10 cellular contexts compared by ENCODE assay signal in the genomic region with DNA sequence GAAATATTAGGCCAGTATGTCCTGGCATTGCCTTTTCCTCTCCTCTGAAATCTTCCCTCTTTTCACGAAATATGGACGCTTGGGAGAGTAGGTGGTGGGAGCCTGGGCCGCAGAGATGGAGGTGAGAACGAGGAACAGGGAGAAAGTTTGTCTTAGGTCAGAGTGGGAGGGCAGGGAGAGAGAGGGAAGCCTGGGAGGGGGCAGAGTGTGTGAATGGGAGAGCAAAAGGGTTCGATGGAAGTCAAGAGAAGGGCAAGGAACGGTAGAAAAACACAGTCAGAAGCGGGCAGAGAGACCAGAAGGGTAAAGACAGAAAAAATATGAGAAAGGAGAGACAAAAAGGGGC. TPM values are rescaled to one million over a fixed set of nuclear protein-coding genes. Genes with fewer than 3 reads are reported as not detected.
A peak's percentile ranks its signal among the peaks of the same experiment; 100 is the strongest.
DNase-seq lines count a peak whose midpoint lies in the region; ATAC-seq and TF ChIP-seq lines count a peak whose summit lies in the region.
"Had no signal": no experiment of that assay in that cellular context is flagged by ENCODE, and none has a peak within 500 bp of the region (broad histone marks: within the 10 kb centered on the region; RNA-seq: fewer than 3 reads in every experiment).

No MANE protein-coding gene starts in this region.

- H3F3A ChIP-seq in GM23338 (replicated peaks; ENCODE audit: low read depth): no peaks in the 10 kb centered on the region

- peak overlapping the region; percentile 89 for H2AFZ ChIP-seq in GM23338

- H3K27me3 ChIP-seq in GM23338 (ENCODE audit: insufficient read depth) (peaks cover 40% of the 10 kb centered on the region), iPS DF 6.9 (ENCODE audit: control insufficient read depth, insufficient read depth, low read length) (peaks cover 7% of the 10 kb centered on the region; the same call in 1 of the 2 replicates)

- H3K9me3 ChIP-seq in iPS DF 6.9 (ENCODE audit: control insufficient read depth, insufficient read depth, low read length): no peaks in the 10 kb centered on the region

- H3K4me3 ChIP-seq in GM23338: peak overlapping the region; percentile 85
- H3K4me3 ChIP-seq in iPS DF 6.9 (ENCODE audit: low read length): peak overlapping the region; percentile 65; the same call in 1 of the 2 replicates

- H3K36me3 Mint-ChIP-seq in GM23338 (ENCODE audit: low read depth) (peaks cover 18% of the 10 kb centered on the region), WTC11 (peaks cover 26% of the 10 kb centered on the region), progenitor cell of endocrine pancreas (ENCODE audit: insufficient read depth) (peaks cover 12% of the 10 kb centered on the region)

- peaks cover 24% of the 10 kb centered on the region for H3K27me3 Mint-ChIP-seq in GM23338 (ENCODE audit: insufficient read depth, low read depth, poor library complexity)
- peaks cover 32% of the 10 kb centered on the region for H3K27me3 Mint-ChIP-seq in WTC11 (ENCODE audit: low read depth)
- H3K27me3 Mint-ChIP-seq in progenitor cell of endocrine pancreas: peaks cover 17% of the 10 kb centered on the region

- H3K4me1 ChIP-seq in GM23338 (ENCODE audit: insufficient read depth) (peaks cover 38% of the 10 kb centered on the region), iPS DF 6.9 (ENCODE audit: control insufficient read depth, insufficient read depth, low read length) (peaks cover 4% of the 10 kb centered on the region; the same call in 1 of the 2 replicates)

- DNase-seq in GM23338 (ENCODE audit: low spot score) (no peak), WTC11 (ENCODE audit: low spot score) (no peak), iPS DF 6.9 (ENCODE audit: low read depth, low spot score) (no peak), progenitor cell of endocrine pancreas (ENCODE audit: low spot score, unreplicated experiment) (no peak), hippocampal formation (lab: John Stamatoyannopoulos, UW) (no peak), NCI-H1092 (lab: John Stamatoyannopoulos, UW) (no peak)
- DNase-seq: NCI-H2029, T1000 had no signal

- no peak; a peak in 1 of 4 replicates for TF ChIP-seq CTCF in GM23338 (conservative IDR thresholded peaks at IDR 0.05; ENCODE audit: low read depth in 2 of 2)
- TF ChIP-seq CTCF in WTC11 (IDR thresholded peaks at IDR 0.05): no peak
- TF ChIP-seq CTCF in progenitor cell of endocrine pancreas (IDR thresholded peaks at IDR 0.05; ENCODE audit: unreplicated experiment): no peak

- H3K36me3 ChIP-seq in GM23338 (ENCODE audit: insufficient read depth): no peaks in the 10 kb centered on the region
- no peaks in the 10 kb centered on the region for H3K36me3 ChIP-seq in iPS DF 6.9 (ENCODE audit: control insufficient read depth, insufficient read depth, low read length)

- POLR2A ChIA-PET in WTC11 (lab: Charles Lee): no interaction called here

- CTCF ChIA-PET in WTC11 (lab: Charles Lee): interaction anchor here (1.0 to 3.9 kb wide), 5 partner anchors 9 to 270 kb away, joined by 4 to 22 read pairs (median 11); no protein-coding TSS in a partner anchor

- peak overlapping the region; percentile 95 for H3K4me2 ChIP-seq in GM23338

- H3K27ac Mint-ChIP-seq in GM23338 (no peak overlapping the region), WTC11 (peak overlapping the region; percentile 50), progenitor cell of endocrine pancreas (peak overlapping the region; percentile 36)

- ATAC-seq in GM23338 (peak; percentile 4; the same call in 2 of the 3 replicates), WTC11 (no peak), GM18519 (IDR thresholded peaks at IDR 0.05; ENCODE audit: low FRiP score, unreplicated experiment) (no peak), GM19351 (IDR thresholded peaks at IDR 0.05; ENCODE audit: unreplicated experiment) (no peak)

- H3K4me3 Mint-ChIP-seq in GM23338 (peak overlapping the region; percentile 85), WTC11 (peak overlapping the region; percentile 88), progenitor cell of endocrine pancreas (ENCODE audit: low read depth) (peak overlapping the region; percentile 82)

- no CpG with 5 or more reads among the region's 7 CpGs for WGBS in iPS DF 6.9 (ENCODE audit: insufficient coverage, insufficient read length)

- no peaks in the 10 kb centered on the region for H3K9me2 ChIP-seq in GM23338 (ENCODE audit: insufficient read depth)

- H3K4me1 Mint-ChIP-seq in GM23338: peaks cover 55% of the 10 kb centered on the region
- peaks cover 63% of the 10 kb centered on the region for H3K4me1 Mint-ChIP-seq in WTC11
- peaks cover 51% of the 10 kb centered on the region for H3K4me1 Mint-ChIP-seq in progenitor cell of endocrine pancreas (ENCODE audit: low read depth)

- H3K9me3 Mint-ChIP-seq in GM23338 (no peaks in the 10 kb centered on the region), WTC11 (no peaks in the 10 kb centered on the region), progenitor cell of endocrine pancreas (ENCODE audit: low read depth) (no peaks in the 10 kb centered on the region)

- no peak overlapping the region for H3K27ac ChIP-seq in GM23338 (ENCODE audit: low read depth)
- H3K27ac ChIP-seq in iPS DF 6.9 (ENCODE audit: low read length): no peak overlapping the region

- H4K20me1 ChIP-seq in GM23338 (replicated peaks; ENCODE audit: insufficient read depth): no peaks in the 10 kb centered on the region

- H3K79me2 ChIP-seq in GM23338 (replicated peaks; ENCODE audit: insufficient read depth): peaks cover 4% of the 10 kb centered on the region; the same call in 1 of the 2 replicates

TF ChIP-seq in GM23338, 12 proteins besides CTCF, POLR2A, EP300 and RAD21 (continues in another document):
- TF ChIP-seq CREB1 (CRISPR knock-in tag; IDR thresholded peaks at IDR 0.05; ENCODE audit: low read depth): no peak
- no peak for TF ChIP-seq STAT1 (IDR thresholded peaks at IDR 0.05; ENCODE audit: unreplicated experiment)
- TF ChIP-seq ZNF331 (CRISPR knock-in tag; IDR thresholded peaks at IDR 0.05; ENCODE audit: low read depth): no peak

TF ChIP-seq in WTC11, 78 proteins besides CTCF, POLR2A, EP300 and RAD21:
- TF ChIP-seq, protein P1, sequence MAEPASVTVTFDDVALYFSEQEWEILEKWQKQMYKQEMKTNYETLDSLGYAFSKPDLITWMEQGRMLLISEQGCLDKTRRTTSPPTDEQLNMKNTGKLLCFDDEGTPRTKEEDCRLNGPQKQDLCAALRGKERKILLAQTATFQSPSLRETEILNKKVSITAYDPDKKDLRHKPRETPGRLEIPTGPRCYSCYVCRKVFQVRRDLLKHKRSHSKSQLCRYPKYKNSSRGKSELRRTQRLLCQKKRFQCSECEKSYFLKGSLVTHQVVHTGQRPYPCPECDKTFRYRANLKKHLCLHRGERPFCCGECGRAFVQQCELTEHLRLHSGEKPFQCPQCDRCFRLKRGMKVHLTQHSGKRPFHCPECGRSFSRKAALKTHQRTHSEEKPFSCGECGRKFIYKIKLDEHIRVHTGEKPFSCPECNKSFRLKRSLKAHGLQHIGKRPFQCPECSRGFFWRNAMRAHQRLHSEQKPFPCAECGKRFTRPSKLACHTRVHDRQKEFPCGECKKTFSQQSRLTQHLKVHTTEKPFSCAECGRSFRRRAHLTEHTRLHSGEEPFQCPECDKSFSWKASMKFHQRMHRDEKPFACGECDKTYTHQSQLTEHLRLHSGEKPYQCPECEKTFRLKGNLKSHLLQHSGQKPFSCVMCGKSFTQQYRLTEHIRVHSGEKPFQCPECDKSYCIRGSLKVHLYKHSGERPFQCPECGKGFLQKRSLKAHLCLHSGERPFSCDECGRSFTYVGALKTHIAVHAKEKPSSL (CRISPR knock-in tag; conservative IDR thresholded peaks at IDR 0.05): no peak
- TF ChIP-seq, protein P2, sequence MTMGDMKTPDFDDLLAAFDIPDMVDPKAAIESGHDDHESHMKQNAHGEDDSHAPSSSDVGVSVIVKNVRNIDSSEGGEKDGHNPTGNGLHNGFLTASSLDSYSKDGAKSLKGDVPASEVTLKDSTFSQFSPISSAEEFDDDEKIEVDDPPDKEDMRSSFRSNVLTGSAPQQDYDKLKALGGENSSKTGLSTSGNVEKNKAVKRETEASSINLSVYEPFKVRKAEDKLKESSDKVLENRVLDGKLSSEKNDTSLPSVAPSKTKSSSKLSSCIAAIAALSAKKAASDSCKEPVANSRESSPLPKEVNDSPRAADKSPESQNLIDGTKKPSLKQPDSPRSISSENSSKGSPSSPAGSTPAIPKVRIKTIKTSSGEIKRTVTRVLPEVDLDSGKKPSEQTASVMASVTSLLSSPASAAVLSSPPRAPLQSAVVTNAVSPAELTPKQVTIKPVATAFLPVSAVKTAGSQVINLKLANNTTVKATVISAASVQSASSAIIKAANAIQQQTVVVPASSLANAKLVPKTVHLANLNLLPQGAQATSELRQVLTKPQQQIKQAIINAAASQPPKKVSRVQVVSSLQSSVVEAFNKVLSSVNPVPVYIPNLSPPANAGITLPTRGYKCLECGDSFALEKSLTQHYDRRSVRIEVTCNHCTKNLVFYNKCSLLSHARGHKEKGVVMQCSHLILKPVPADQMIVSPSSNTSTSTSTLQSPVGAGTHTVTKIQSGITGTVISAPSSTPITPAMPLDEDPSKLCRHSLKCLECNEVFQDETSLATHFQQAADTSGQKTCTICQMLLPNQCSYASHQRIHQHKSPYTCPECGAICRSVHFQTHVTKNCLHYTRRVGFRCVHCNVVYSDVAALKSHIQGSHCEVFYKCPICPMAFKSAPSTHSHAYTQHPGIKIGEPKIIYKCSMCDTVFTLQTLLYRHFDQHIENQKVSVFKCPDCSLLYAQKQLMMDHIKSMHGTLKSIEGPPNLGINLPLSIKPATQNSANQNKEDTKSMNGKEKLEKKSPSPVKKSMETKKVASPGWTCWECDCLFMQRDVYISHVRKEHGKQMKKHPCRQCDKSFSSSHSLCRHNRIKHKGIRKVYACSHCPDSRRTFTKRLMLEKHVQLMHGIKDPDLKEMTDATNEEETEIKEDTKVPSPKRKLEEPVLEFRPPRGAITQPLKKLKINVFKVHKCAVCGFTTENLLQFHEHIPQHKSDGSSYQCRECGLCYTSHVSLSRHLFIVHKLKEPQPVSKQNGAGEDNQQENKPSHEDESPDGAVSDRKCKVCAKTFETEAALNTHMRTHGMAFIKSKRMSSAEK (CRISPR knock-in tag; IDR thresholded peaks at IDR 0.05; ENCODE audit: borderline replicate concordance): no peak
- TF ChIP-seq, protein P3, sequence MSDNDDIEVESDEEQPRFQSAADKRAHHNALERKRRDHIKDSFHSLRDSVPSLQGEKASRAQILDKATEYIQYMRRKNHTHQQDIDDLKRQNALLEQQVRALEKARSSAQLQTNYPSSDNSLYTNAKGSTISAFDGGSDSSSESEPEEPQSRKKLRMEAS (CRISPR knock-in tag; IDR thresholded peaks at IDR 0.05): peak; percentile 34; the same call in 1 of the 2 replicates
- no peak for TF ChIP-seq JUN (CRISPR knock-in tag; IDR thresholded peaks at IDR 0.05)

RNA-seq across cellular contexts. Expression of a gene that starts 1.2 kb away (rescaled TPM):
- total RNA-seq in GM23338 (2014; rRNA removed; shearing (Covaris generic)): 0.89 and 1.6 TPM in 2 replicates
- polyA plus RNA-seq in GM23338 (2016; fragmentation: Nextera tagmentation; extraction: Ambion mirVana): 2.0 and 2.2 TPM in 2 replicates
- total RNA-seq in WTC11 (2021): 7.8 to 10.8 TPM (median 10.3 TPM) in 3 replicates
- total RNA-seq in progenitor cell of endocrine pancreas: 11.8 and 14.5 TPM in 2 replicates
